17 cellular contexts compared by ENCODE assay signal in the genomic region with DNA sequence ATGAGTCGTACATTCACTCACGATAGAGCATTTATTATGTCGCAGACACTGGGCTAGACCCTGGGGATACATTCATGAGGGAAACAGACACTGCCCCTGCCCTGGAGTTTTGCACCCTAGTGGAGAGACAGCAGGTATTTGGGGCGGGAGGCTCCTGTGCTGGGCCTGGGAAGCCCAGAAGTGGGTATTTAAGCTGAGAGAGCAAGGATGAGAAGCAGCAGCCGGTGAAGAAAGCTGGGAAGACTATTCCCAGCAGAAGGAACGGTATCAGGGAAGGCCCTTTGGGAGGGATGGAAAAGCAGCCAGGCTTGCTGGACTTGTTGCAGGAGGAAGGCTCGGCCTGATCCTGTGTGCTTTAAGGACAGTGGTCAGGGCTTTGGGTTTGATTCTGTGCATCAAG. TPM values are rescaled to one million over a fixed set of nuclear protein-coding genes. Genes with fewer than 3 reads are reported as not detected.
A peak's percentile ranks its signal among the peaks of the same experiment; 100 is the strongest.
DNase-seq lines count a peak whose midpoint lies in the region; ATAC-seq and TF ChIP-seq lines count a peak whose summit lies in the region.
"Had no signal": no experiment of that assay in that cellular context is flagged by ENCODE, and none has a peak within 500 bp of the region (broad histone marks: within the 10 kb centered on the region; RNA-seq: fewer than 3 reads in every experiment).

No MANE protein-coding gene starts in this region.

- no peak for ATAC-seq in natural killer cell
- ATAC-seq in natural killer cell treated with Interleukin-12 subunit alpha and Interleukin-12 subunit beta and Interleukin-15 and Interleukin-18, amount 100 ng/mL, for 72 hours = no peak
- ATAC-seq in naive thymus-derived CD4-positive, alpha-beta T cell = no peak
- ATAC-seq in HG03460 (IDR thresholded peaks at IDR 0.05; ENCODE audit: unreplicated experiment) = no peak
- ATAC-seq in HG02885 (IDR thresholded peaks at IDR 0.05; ENCODE audit: poor library complexity, unreplicated experiment) = no peak
- ATAC-seq: HCT116 had no signal

- DNase-seq in natural killer cell (no peak), MCF 10A (ENCODE audit: unreplicated experiment) (no peak), NCI-H446 treated with DMSO at 0.1 percent for 48 hours (lab: John Stamatoyannopoulos, UW) (no peak), KBM-7 (no peak)
- DNase-seq in natural killer cell treated with Interleukin-12 subunit alpha and Interleukin-12 subunit beta and Interleukin-15 and Interleukin-18, amount 100 ng/mL, for 72 hours (ENCODE audit: low spot score) = no peak
- no peak for DNase-seq in naive thymus-derived CD4-positive, alpha-beta T cell
- DNase-seq: amygdala; central memory CD4-positive, alpha-beta T cell; EL; endodermal cell; NCI-H1930; Right ventricle myocardium superior had no signal

- no TSS peak for BruUV-seq in MCF 10A (replicated peaks; lab: Mats Ljungman, UMichigan)

- H3K27ac Mint-ChIP-seq in natural killer cell (peak overlapping the region in 1 of 2 donors; percentile 82), MCF 10A (ENCODE audit: low read depth, unreplicated experiment) (peak overlapping the region; percentile 30)
- H3K27ac Mint-ChIP-seq in natural killer cell treated with Interleukin-12 subunit alpha and Interleukin-12 subunit beta and Interleukin-15 and Interleukin-18, amount 100 ng/mL, for 72 hours = no peak overlapping the region
- H3K27ac Mint-ChIP-seq in naive thymus-derived CD4-positive, alpha-beta T cell = peak overlapping the region in 3 of 9 donors; percentile 3 to 60 (median 19)
- H3K27ac Mint-ChIP-seq: activated T-helper 1 cell treated with anti-CD3 and anti-CD28 coated beads, Interleukin-12 subunit alpha, Interleukin-12 subunit beta, Interleukin-2, Interleukin-4 antibody, amounts not matched to agents 30 ng/mL and 10 ng/mL and 1 ng/mL, durations not matched to agents 14 hours and 24 hours and 36 hours; endodermal cell had no signal

- H3K27me3 ChIP-seq in naive thymus-derived CD4-positive, alpha-beta T cell (ENCODE audit: control insufficient read depth in 2 of 2, insufficient read depth in 2 of 2, low read length in 2 of 2) = no peaks in the 10 kb centered on the region
- H3K27me3 ChIP-seq: hepatocyte had no signal

- H3K4me3 Mint-ChIP-seq in natural killer cell (peak overlapping the region; percentile 56), MCF 10A (ENCODE audit: unreplicated experiment) (no peak overlapping the region)
- no peak overlapping the region for H3K4me3 Mint-ChIP-seq in natural killer cell treated with Interleukin-12 subunit alpha and Interleukin-12 subunit beta and Interleukin-15 and Interleukin-18, amount 100 ng/mL, for 72 hours
- peak overlapping the region in 6 of 10 donors; percentile 10 to 86 (median 63) for H3K4me3 Mint-ChIP-seq in naive thymus-derived CD4-positive, alpha-beta T cell
- H3K4me3 Mint-ChIP-seq: activated T-helper 1 cell treated with anti-CD3 and anti-CD28 coated beads, Interleukin-12 subunit alpha, Interleukin-12 subunit beta, Interleukin-2, Interleukin-4 antibody, amounts not matched to agents 30 ng/mL and 10 ng/mL and 1 ng/mL, durations not matched to agents 14 hours and 24 hours and 36 hours; endodermal cell had no signal

- TF ChIP-seq CTCF in natural killer cell (IDR thresholded peaks at IDR 0.05) = no peak
- no peak for TF ChIP-seq CTCF in MCF 10A (IDR thresholded peaks at IDR 0.05; ENCODE audit: unreplicated experiment)

- H3K27me3 Mint-ChIP-seq in natural killer cell (ENCODE audit: low read depth in 2 of 2) (no peaks in the 10 kb centered on the region), MCF 10A (ENCODE audit: insufficient read depth, unreplicated experiment) (no peaks in the 10 kb centered on the region)
- H3K27me3 Mint-ChIP-seq in natural killer cell treated with Interleukin-12 subunit alpha and Interleukin-12 subunit beta and Interleukin-15 and Interleukin-18, amount 100 ng/mL, for 72 hours = no peaks in the 10 kb centered on the region
- no peaks in the 10 kb centered on the region for H3K27me3 Mint-ChIP-seq in naive thymus-derived CD4-positive, alpha-beta T cell

- H3K27ac ChIP-seq in naive thymus-derived CD4-positive, alpha-beta T cell (ENCODE audit: low read depth, low read length) = no peak overlapping the region
- H3K27ac ChIP-seq: hepatocyte had no signal

- no peaks in the 10 kb centered on the region for H3K9me3 ChIP-seq in naive thymus-derived CD4-positive, alpha-beta T cell (ENCODE audit: control insufficient read depth in 2 of 3, low read length in 3 of 3)

- no peaks in the 10 kb centered on the region for H3K4me1 ChIP-seq in naive thymus-derived CD4-positive, alpha-beta T cell (ENCODE audit: control insufficient read depth in 2 of 2, insufficient read depth in 2 of 2, low read length in 2 of 2)

- H3K9me3 Mint-ChIP-seq in natural killer cell = no peaks in the 10 kb centered on the region
- no peaks in the 10 kb centered on the region for H3K9me3 Mint-ChIP-seq in natural killer cell treated with Interleukin-12 subunit alpha and Interleukin-12 subunit beta and Interleukin-15 and Interleukin-18, amount 100 ng/mL, for 72 hours
- H3K9me3 Mint-ChIP-seq in MCF 10A (ENCODE audit: unreplicated experiment) = no peaks in the 10 kb centered on the region
- H3K9me3 Mint-ChIP-seq in naive thymus-derived CD4-positive, alpha-beta T cell = no peaks in the 10 kb centered on the region
- H3K9me3 Mint-ChIP-seq: activated T-helper 1 cell treated with anti-CD3 and anti-CD28 coated beads, Interleukin-12 subunit alpha, Interleukin-12 subunit beta, Interleukin-2, Interleukin-4 antibody, amounts not matched to agents 30 ng/mL and 10 ng/mL and 1 ng/mL, durations not matched to agents 14 hours and 24 hours and 36 hours; endodermal cell had no signal

- no peaks in the 10 kb centered on the region for H3K36me3 Mint-ChIP-seq in natural killer cell
- no peaks in the 10 kb centered on the region for H3K36me3 Mint-ChIP-seq in natural killer cell treated with Interleukin-12 subunit alpha and Interleukin-12 subunit beta and Interleukin-15 and Interleukin-18, amount 100 ng/mL, for 72 hours
- H3K36me3 Mint-ChIP-seq in MCF 10A (ENCODE audit: insufficient read depth, unreplicated experiment) = peaks cover 6% of the 10 kb centered on the region
- H3K36me3 Mint-ChIP-seq in naive thymus-derived CD4-positive, alpha-beta T cell = peaks cover 0 to 3% (median 0%) of the 10 kb centered on the region in 5 donors

- POLR2A ChIA-PET in MCF 10A (lab: Yijun Ruan, JAX) = interaction anchor here (0.6 to 1.1 kb wide), 4 partner anchors 13 to 473 kb away, joined by 3 read pairs; no protein-coding TSS in a partner anchor
- POLR2A ChIA-PET in naive thymus-derived CD4-positive, alpha-beta T cell (lab: Charles Lee) = no interaction called here

- H3K4me1 Mint-ChIP-seq in natural killer cell = peaks cover 13 to 18% of the 10 kb centered on the region in 2 donors
- peaks cover 7 to 10% of the 10 kb centered on the region in 2 donors for H3K4me1 Mint-ChIP-seq in natural killer cell treated with Interleukin-12 subunit alpha and Interleukin-12 subunit beta and Interleukin-15 and Interleukin-18, amount 100 ng/mL, for 72 hours (ENCODE audit: low read depth in 2 of 2)
- H3K4me1 Mint-ChIP-seq in MCF 10A (ENCODE audit: insufficient read depth, unreplicated experiment) = peaks cover 23% of the 10 kb centered on the region
- peaks cover 8 to 28% (median 14%) of the 10 kb centered on the region in 7 donors for H3K4me1 Mint-ChIP-seq in naive thymus-derived CD4-positive, alpha-beta T cell

- no peak overlapping the region for H3K4me3 ChIP-seq in naive thymus-derived CD4-positive, alpha-beta T cell (ENCODE audit: low read length)
- H3K4me3 ChIP-seq: hepatocyte had no signal

- CTCF ChIA-PET in MCF 10A (lab: Yijun Ruan, JAX) = interaction anchor here (0.6 to 3.8 kb wide), 9 partner anchors 24 to 397 kb away, joined by 3 to 35 read pairs (median 3); no protein-coding TSS in a partner anchor
- CTCF ChIA-PET in naive thymus-derived CD4-positive, alpha-beta T cell (lab: Charles Lee) = interaction anchor here (0.6 to 1.4 kb wide), 3 partner anchors 304 to 316 kb away, joined by 3 to 5 read pairs (median 3); no protein-coding TSS in a partner anchor

- H3K36me3 ChIP-seq in naive thymus-derived CD4-positive, alpha-beta T cell (ENCODE audit: control insufficient read depth in 2 of 3, insufficient read depth in 3 of 3, low read length in 3 of 3) = no peaks in the 10 kb centered on the region

- in situ Hi-C loops in KBM-7 (cut with MboI; ENCODE audit: low pct_unique_long_range_greater_than_20kb, low sequenced_read_pairs) = loop anchor here (25.0 kb wide), 1 partner anchor 310 kb away; no protein-coding TSS in a partner anchor

- intact Hi-C loops in natural killer cell (cut with micrococcal nuclease) (loop anchor here (5.0 to 10.0 kb wide), 2 partner anchors 140 to 1773 kb away; partner anchors contain the start of genes CAB39L and SETDB2), MCF 10A (cut with micrococcal nuclease) (no loop called here)
- intact Hi-C loops in naive thymus-derived CD4-positive, alpha-beta T cell (cut with micrococcal nuclease) = loop anchor here in 1 of 2 donors (5.0 kb wide), 1 partner anchor 1765 kb away; no protein-coding TSS in a partner anchor

RNA-seq across cellular contexts. Expression of gene CDADC1, which starts 54.5 kb away (rescaled TPM):
- total RNA-seq in natural killer cell (10 to 100 TPM; 32.0 to 39.4 (median 33.6) TPM), MCF 10A (2022) (8.0 and 9.4 TPM in 2 replicates)
- 10 to 100 TPM; 13.1 to 14.9 TPM for total RNA-seq in natural killer cell treated with Interleukin-12 subunit alpha and Interleukin-12 subunit beta and Interleukin-15 and Interleukin-18, amount 100 ng/mL, for 72 hours
- total RNA-seq in naive thymus-derived CD4-positive, alpha-beta T cell = 10 to 100 TPM; 10.7 to 21.3 (median 14.5) TPM
- 10 to 100 TPM in 1 of 2 donors, 1 to 10 TPM in 1; 9.2 to 12.8 TPM for polyA plus RNA-seq in naive thymus-derived CD4-positive, alpha-beta T cell

Comparison
In these comparisons a context has a peak if more than half of its experiments do, and no peak if none do; other contexts are left out.
1. H3K4me3 Mint-ChIP-seq: peak in natural killer cell (single experiment) and naive thymus-derived CD4-positive, alpha-beta T cell (6 of 10); none in natural killer cell treated with Interleukin-12 subunit alpha and Interleukin-12 subunit beta and Interleukin-15 and Interleukin-18, amount 100 ng/mL, for 72 hours (single experiment) and MCF 10A (single experiment).